ENCODE assay signal across 1 cellular context in genomic region chr18:75936862-75937261, GRCh38.
TF ChIP-seq lines count a peak whose summit lies in the region.

No MANE protein-coding gene starts in this region.

TF ChIP-seq in WTC11, 78 proteins besides CTCF, POLR2A, EP300 and RAD21 (continued from another document and continues in another):
- no peak for TF ChIP-seq ZNF121 (CRISPR knock-in tag; IDR thresholded peaks at IDR 0.05)
- TF ChIP-seq ATF1 (CRISPR knock-in tag; IDR thresholded peaks at IDR 0.05) = no peak
- TF ChIP-seq TP53 (CRISPR knock-in tag; IDR thresholded peaks at IDR 0.05) = no peak
- no peak for TF ChIP-seq ATF2 (CRISPR knock-in tag; IDR thresholded peaks at IDR 0.05; ENCODE audit: borderline replicate concordance, low read depth)
- TF ChIP-seq TEAD1 (CRISPR knock-in tag; IDR thresholded peaks at IDR 0.05) = no peak
- no peak for TF ChIP-seq ELF4 (CRISPR knock-in tag; IDR thresholded peaks at IDR 0.05; ENCODE audit: low read depth)
- no peak for TF ChIP-seq PREB (CRISPR knock-in tag; IDR thresholded peaks at IDR 0.05; ENCODE audit: borderline replicate concordance)
- TF ChIP-seq ZMAT4 (CRISPR knock-in tag; IDR thresholded peaks at IDR 0.05) = no peak
- no peak for TF ChIP-seq NR2C2 (CRISPR knock-in tag; IDR thresholded peaks at IDR 0.05)
- no peak for TF ChIP-seq IRF2 (CRISPR knock-in tag; IDR thresholded peaks at IDR 0.05; ENCODE audit: borderline replicate concordance, low read depth)
- TF ChIP-seq PRDM15 (CRISPR knock-in tag; IDR thresholded peaks at IDR 0.05) = no peak
- TF ChIP-seq USF1 (CRISPR knock-in tag; IDR thresholded peaks at IDR 0.05) = no peak
- peak; percentile 29; the same call in 1 of the 2 replicates for TF ChIP-seq AR (CRISPR knock-in tag; IDR thresholded peaks at IDR 0.05)
- TF ChIP-seq MLX (CRISPR knock-in tag; IDR thresholded peaks at IDR 0.05) = no peak
- TF ChIP-seq ZNF396 (CRISPR knock-in tag; IDR thresholded peaks at IDR 0.05; ENCODE audit: borderline replicate concordance) = 0 out of 2 replicates have a peak, but pooled peaks have one; percentile 39
- no peak for TF ChIP-seq ZNF219 (CRISPR knock-in tag; IDR thresholded peaks at IDR 0.05; ENCODE audit: borderline replicate concordance)
- no peak for TF ChIP-seq NFE2L1 (CRISPR knock-in tag; IDR thresholded peaks at IDR 0.05)
- no peak for TF ChIP-seq FOXJ3 (CRISPR knock-in tag; IDR thresholded peaks at IDR 0.05; ENCODE audit: borderline replicate concordance)
- TF ChIP-seq NFATC4 (CRISPR knock-in tag; IDR thresholded peaks at IDR 0.05) = 0 out of 2 replicates have a peak, but pooled peaks have one; percentile 41
- no peak for TF ChIP-seq E2F5 (CRISPR knock-in tag; IDR thresholded peaks at IDR 0.05)
- no peak for TF ChIP-seq JUN (CRISPR knock-in tag; IDR thresholded peaks at IDR 0.05)
- no peak for TF ChIP-seq GTF2I (CRISPR knock-in tag; conservative IDR thresholded peaks at IDR 0.05)
- TF ChIP-seq NFYB (CRISPR knock-in tag; conservative IDR thresholded peaks at IDR 0.05; ENCODE audit: low read depth) = no peak
- TF ChIP-seq CREM (CRISPR knock-in tag; IDR thresholded peaks at IDR 0.05) = no peak
- TF ChIP-seq SP1 (CRISPR knock-in tag; conservative IDR thresholded peaks at IDR 0.05) = no peak
- no peak for TF ChIP-seq RELA (CRISPR knock-in tag; IDR thresholded peaks at IDR 0.05; ENCODE audit: borderline replicate concordance)
- TF ChIP-seq GRHL2 (CRISPR knock-in tag; IDR thresholded peaks at IDR 0.05; ENCODE audit: insufficient replicate concordance, severe bottlenecking) = no peak
- TF ChIP-seq ZNF423 (CRISPR knock-in tag; IDR thresholded peaks at IDR 0.05) = peak; percentile 72
- no peak for TF ChIP-seq FOXK1 (CRISPR knock-in tag; IDR thresholded peaks at IDR 0.05)
- TF ChIP-seq GABPB1 (CRISPR knock-in tag; IDR thresholded peaks at IDR 0.05) = no peak
- TF ChIP-seq SMAD3 (CRISPR knock-in tag; IDR thresholded peaks at IDR 0.05; ENCODE audit: borderline replicate concordance) = no peak
- TF ChIP-seq USF2 (CRISPR knock-in tag; IDR thresholded peaks at IDR 0.05) = no peak
- no peak for TF ChIP-seq SMAD4 (CRISPR knock-in tag; IDR thresholded peaks at IDR 0.05)
- no peak for TF ChIP-seq TEAD4 (CRISPR knock-in tag; IDR thresholded peaks at IDR 0.05)
- no peak for TF ChIP-seq ZBTB43 (CRISPR knock-in tag; IDR thresholded peaks at IDR 0.05)
- TF ChIP-seq ZBTB21 (CRISPR knock-in tag; IDR thresholded peaks at IDR 0.05; ENCODE audit: borderline replicate concordance) = no peak
- no peak for TF ChIP-seq ZNF263 (CRISPR knock-in tag; IDR thresholded peaks at IDR 0.05; ENCODE audit: low read depth)
- no peak for TF ChIP-seq IRF1 (CRISPR knock-in tag; IDR thresholded peaks at IDR 0.05)
- TF ChIP-seq FOXP1 (CRISPR knock-in tag; IDR thresholded peaks at IDR 0.05; ENCODE audit: borderline replicate concordance) = no peak
- no peak for TF ChIP-seq MYBL2 (CRISPR knock-in tag; IDR thresholded peaks at IDR 0.05)
- TF ChIP-seq ESRRA (CRISPR knock-in tag; IDR thresholded peaks at IDR 0.05; ENCODE audit: borderline replicate concordance) = no peak
- no peak for TF ChIP-seq TCF7 (CRISPR knock-in tag; IDR thresholded peaks at IDR 0.05; ENCODE audit: low read depth)
- no peak for TF ChIP-seq HMGA2 (CRISPR knock-in tag; IDR thresholded peaks at IDR 0.05)
- no peak for TF ChIP-seq ETV6 (CRISPR knock-in tag; IDR thresholded peaks at IDR 0.05)
- no peak for TF ChIP-seq ZNF512 (CRISPR knock-in tag; IDR thresholded peaks at IDR 0.05; ENCODE audit: borderline replicate concordance)
- TF ChIP-seq E2F4 (CRISPR knock-in tag; IDR thresholded peaks at IDR 0.05; ENCODE audit: borderline replicate concordance, low read depth) = no peak
- TF ChIP-seq SOX15 (CRISPR knock-in tag; IDR thresholded peaks at IDR 0.05) = no peak
